Comparison of ENCODE assay signal across 33 cellular contexts in the genomic region with DNA sequence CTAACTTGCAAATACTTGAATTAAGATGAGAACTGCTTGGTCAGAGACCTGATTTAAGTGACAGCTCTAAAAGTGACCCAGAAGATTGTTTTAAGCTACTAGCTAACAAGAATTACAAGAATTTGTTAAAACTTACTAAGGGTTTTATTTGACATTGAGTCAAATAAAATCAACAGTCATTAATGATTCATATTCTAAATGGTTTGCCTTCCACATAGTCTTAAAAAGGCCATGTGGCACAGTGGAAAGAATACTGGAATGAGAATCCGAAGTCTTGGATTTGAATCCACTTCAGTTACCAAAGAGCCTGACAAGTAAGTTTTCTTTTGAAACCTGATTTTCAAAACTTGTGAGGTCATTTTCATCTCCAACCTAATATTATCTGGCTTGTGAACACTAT.
"Had no signal": no experiment of that assay in that cellular context is flagged by ENCODE, and none has a peak within 500 bp of the region (broad histone marks: within the 10 kb centered on the region; RNA-seq: fewer than 3 reads in every experiment).

No MANE protein-coding gene starts in this region.

- H3K27me3 ChIP-seq: MG63 had no signal

- H3K4me3 ChIP-seq: MG63 had no signal

- H3K36me3 ChIP-seq: MG63 had no signal

- DNase-seq: Karpas-422, Kasumi-1, MG63, MM.1S, MV-4-11, NCI-H1048, NCI-H1092, NCI-H1092 treated with DMSO at 0.1 percent for 48 hours, NCI-H1105, NCI-H1105 treated with DMSO at 0.1 percent for 48 hours, NCI-H1417 treated with DMSO at 0.1 percent for 48 hours, NCI-H1436, NCI-H1436 treated with DMSO at 0.1 percent for 48 hours, NCI-H146, NCI-H1694, NCI-H1694 treated with DMSO at 0.1 percent for 48 hours, NCI-H187, NCI-H187 treated with DMSO at 0.1 percent for 48 hours, NCI-H1930, NCI-H2029, NCI-H2029 treated with DMSO at 0.1 percent for 48 hours, NCI-H2081, NCI-H2081 treated with DMSO at 0.1 percent for 48 hours, NCI-H2107, NCI-H2171, NCI-H2171 treated with DMSO at 0.1 percent for 48 hours, NCI-H2227 treated with DMSO at 0.1 percent for 48 hours, NCI-H226, NCI-H345, NCI-H446, NCI-H446 treated with DMSO at 0.1 percent for 48 hours, NCI-H510A, NCI-H510A treated with DMSO at 0.1 percent for 48 hours had no signal

- H3K9me3 ChIP-seq: MG63 had no signal
